Comparison of ENCODE assay signal across 34 cellular contexts in genomic region chr5:144403058-144403457, GRCh38.
"Had no signal": no experiment of that assay in that cellular context is flagged by ENCODE, and none has a peak within 500 bp of the region (broad histone marks: within the 10 kb centered on the region; RNA-seq: fewer than 3 reads in every experiment).

No MANE protein-coding gene starts in this region.

- H3K9me3 Mint-ChIP-seq: activated B cell treated with CpG ODN at 0.5 μM for 24 hours; activated CD4-positive, alpha-beta memory T cell treated with anti-CD3 and anti-CD28 coated beads, Interleukin-2, amount 10 ng/mL, durations not matched to agents 7 days and 5 days; activated CD4-positive, alpha-beta T cell treated with anti-CD3 and anti-CD28 coated beads, Interleukin-2, amount 10 ng/mL, durations not matched to agents 7 days and 5 days; activated naive CD4-positive, alpha-beta T cell treated with anti-CD3 and anti-CD28 coated beads, Interleukin-2, amount 50 U/mL, for 24 hours; activated naive CD8-positive, alpha-beta T cell treated with anti-CD3 and anti-CD28 coated beads, Interleukin-2, amount 10 ng/mL, durations not matched to agents 7 days and 5 days; activated naive CD8-positive, alpha-beta T cell treated with anti-CD3 and anti-CD28 coated beads, Interleukin-2, amount 50 U/mL, for 24 hours; activated T-helper 2 cell treated with anti-CD3 and anti-CD28 coated beads, Interferon-gamma antibody, Interleukin-2, Interleukin-4, amounts not matched to agents 10 μg/mL and 5 μg/mL and 100 μg/mL, durations not matched to agents 14 hours and 24 hours and 36 hours; T-helper 1 cell treated with Interleukin-12 subunit alpha and Interleukin-12 subunit beta and Interleukin-4 antibody, amounts not matched to agents 30 μg/mL and 1 μg/mL, for 36 hours; T-helper 2 cell treated with Interferon-gamma antibody and Interleukin-4, amounts not matched to agents 5 μg/mL and 100 μg/mL, for 36 hours had no signal

- H3K4me1 ChIP-seq: breast epithelium had no signal

- H3K27ac Mint-ChIP-seq: activated B cell treated with CpG ODN at 0.5 μM for 24 hours; activated CD4-positive, alpha-beta memory T cell treated with anti-CD3 and anti-CD28 coated beads, Interleukin-2, amount 10 ng/mL, durations not matched to agents 7 days and 5 days; activated CD4-positive, alpha-beta T cell treated with anti-CD3 and anti-CD28 coated beads, Interleukin-2, amount 10 ng/mL, durations not matched to agents 7 days and 5 days; activated CD8-positive, alpha-beta memory T cell treated with anti-CD3 and anti-CD28 coated beads, Interleukin-2, amount 10 ng/mL, durations not matched to agents 7 days and 5 days; activated CD8-positive, alpha-beta T cell treated with anti-CD3 and anti-CD28 coated beads, Interleukin-2, amount 10 ng/mL, durations not matched to agents 7 days and 5 days; activated naive CD4-positive, alpha-beta T cell treated with anti-CD3 and anti-CD28 coated beads, Interleukin-2, amount 50 U/mL, for 24 hours; activated naive CD8-positive, alpha-beta T cell; activated naive CD8-positive, alpha-beta T cell treated with anti-CD3 and anti-CD28 coated beads, Interleukin-2, amount 10 ng/mL, durations not matched to agents 7 days and 5 days; activated naive CD8-positive, alpha-beta T cell treated with anti-CD3 and anti-CD28 coated beads, Interleukin-2, amount 50 U/mL, for 24 hours; activated T-cell treated with anti-CD3 and anti-CD28 coated beads, Interleukin-2, amount 50 U/mL, for 24 hours; activated T-helper 2 cell treated with anti-CD3 and anti-CD28 coated beads, Interferon-gamma antibody, Interleukin-2, Interleukin-4, amounts not matched to agents 10 μg/mL and 5 μg/mL and 100 μg/mL, durations not matched to agents 14 hours and 24 hours and 36 hours; T-helper 1 cell treated with Interleukin-12 subunit alpha and Interleukin-12 subunit beta and Interleukin-4 antibody, amounts not matched to agents 30 μg/mL and 1 μg/mL, for 36 hours; T-helper 2 cell treated with Interferon-gamma antibody and Interleukin-4, amounts not matched to agents 5 μg/mL and 100 μg/mL, for 36 hours had no signal

- FAIRE-seq: astrocyte, colon, TTC549 had no signal

- H3K9me3 ChIP-seq: body of pancreas, breast epithelium had no signal

- H3K36me3 ChIP-seq: brain microvascular endothelial cell, breast epithelium had no signal

- H3K4me1 Mint-ChIP-seq: activated B cell treated with CpG ODN at 0.5 μM for 24 hours; activated CD4-positive, alpha-beta memory T cell treated with anti-CD3 and anti-CD28 coated beads, Interleukin-2, amount 10 ng/mL, durations not matched to agents 7 days and 5 days; activated CD4-positive, alpha-beta T cell treated with anti-CD3 and anti-CD28 coated beads, Interleukin-2, amount 10 ng/mL, durations not matched to agents 7 days and 5 days; activated CD8-positive, alpha-beta memory T cell treated with anti-CD3 and anti-CD28 coated beads, Interleukin-2, amount 10 ng/mL, durations not matched to agents 7 days and 5 days; activated naive CD4-positive, alpha-beta T cell treated with anti-CD3 and anti-CD28 coated beads, Interleukin-2, amount 10 ng/mL, durations not matched to agents 7 days and 5 days; activated naive CD4-positive, alpha-beta T cell treated with anti-CD3 and anti-CD28 coated beads, Interleukin-2, amount 50 U/mL, for 24 hours; activated naive CD8-positive, alpha-beta T cell treated with anti-CD3 and anti-CD28 coated beads, Interleukin-2, amount 10 ng/mL, durations not matched to agents 7 days and 5 days; activated naive CD8-positive, alpha-beta T cell treated with anti-CD3 and anti-CD28 coated beads, Interleukin-2, amount 50 U/mL, for 24 hours had no signal

- H3K27me3 ChIP-seq: body of pancreas, brain microvascular endothelial cell, breast epithelium had no signal

- H3K4me3 ChIP-seq: body of pancreas, breast epithelium had no signal

- H3K27ac ChIP-seq: brain microvascular endothelial cell, breast epithelium, VCaP had no signal

- H3K36me3 Mint-ChIP-seq: activated CD8-positive, alpha-beta memory T cell treated with anti-CD3 and anti-CD28 coated beads, Interleukin-2, amount 10 ng/mL, durations not matched to agents 7 days and 5 days; activated naive CD4-positive, alpha-beta T cell treated with anti-CD3 and anti-CD28 coated beads, Interleukin-2, amount 10 ng/mL, durations not matched to agents 7 days and 5 days; activated naive CD4-positive, alpha-beta T cell treated with anti-CD3 and anti-CD28 coated beads, Interleukin-2, amount 50 U/mL, for 24 hours; activated naive CD8-positive, alpha-beta T cell; activated naive CD8-positive, alpha-beta T cell treated with anti-CD3 and anti-CD28 coated beads, Interleukin-2, amount 10 ng/mL, durations not matched to agents 7 days and 5 days had no signal

- H3K27me3 Mint-ChIP-seq: activated B cell treated with CpG ODN at 0.5 μM for 24 hours; activated CD4-positive, alpha-beta memory T cell treated with anti-CD3 and anti-CD28 coated beads, Interleukin-2, amount 10 ng/mL, durations not matched to agents 7 days and 5 days; activated CD4-positive, alpha-beta T cell treated with anti-CD3 and anti-CD28 coated beads, Interleukin-2, amount 10 ng/mL, durations not matched to agents 7 days and 5 days; activated CD8-positive, alpha-beta memory T cell treated with anti-CD3 and anti-CD28 coated beads, Interleukin-2, amount 10 ng/mL, durations not matched to agents 7 days and 5 days; activated naive CD4-positive, alpha-beta T cell treated with anti-CD3 and anti-CD28 coated beads, Interleukin-2, amount 10 ng/mL, durations not matched to agents 7 days and 5 days; activated naive CD8-positive, alpha-beta T cell; activated naive CD8-positive, alpha-beta T cell treated with anti-CD3 and anti-CD28 coated beads, Interleukin-2, amount 50 U/mL, for 24 hours had no signal

- DNase-seq: activated B cell treated with CpG ODN at 0.5 μM for 24 hours; activated CD4-positive, alpha-beta memory T cell treated with anti-CD3 and anti-CD28 coated beads, Interleukin-2, amount 10 ng/mL, durations not matched to agents 7 days and 5 days; activated CD4-positive, alpha-beta T cell treated with anti-CD3 and anti-CD28 coated beads for 48 hours; activated CD4-positive, alpha-beta T cell treated with anti-CD3 and anti-CD28 coated beads, Interleukin-2, amount 10 ng/mL, durations not matched to agents 7 days and 5 days; activated CD4-positive, alpha-beta T cell treated with anti-CD3 and anti-CD28 coated beads, Interleukin-2, amount 50 U/mL, for 48 hours; activated CD4-positive, CD25-positive, alpha-beta regulatory T cell treated with anti-CD3 and anti-CD28 coated beads, Interleukin-2, amount 50 U/mL, for 72 hours; activated CD8-positive, alpha-beta memory T cell treated with anti-CD3 and anti-CD28 coated beads for 24 hours; activated CD8-positive, alpha-beta memory T cell treated with anti-CD3 and anti-CD28 coated beads, Interleukin-2, amount 10 ng/mL, durations not matched to agents 7 days and 5 days; activated CD8-positive, alpha-beta memory T cell treated with anti-CD3 and anti-CD28 coated beads, Interleukin-2, amount 50 U/mL, for 48 hours; activated CD8-positive, alpha-beta T cell treated with anti-CD3 and anti-CD28 coated beads, Interleukin-2, amount 10 ng/mL, durations not matched to agents 7 days and 5 days; activated effector memory CD4-positive, alpha-beta T cell treated with Interleukin-2 at 50 U/mL for 16 hours; activated gamma-delta T cell; activated naive CD4-positive, alpha-beta T cell treated with anti-CD3 and anti-CD28 coated beads, Interleukin-2, amount 10 ng/mL, durations not matched to agents 7 days and 5 days; activated naive CD4-positive, alpha-beta T cell treated with Interleukin-2 at 50 U/mL for 16 hours; activated naive CD8-positive, alpha-beta T cell treated with anti-CD3 and anti-CD28 coated beads, Interleukin-2, amount 10 ng/mL, durations not matched to agents 7 days and 5 days; activated naive CD8-positive, alpha-beta T cell treated with anti-CD3 and anti-CD28 coated beads, Interleukin-2, amount 50 U/mL, for 24 hours; activated T-cell treated with anti-CD3 and anti-CD28 coated beads, Interleukin-2, amount 50 U/mL, for 24 hours; activated T-cell treated with anti-CD3 and anti-CD28 coated beads, Interleukin-2, amount 50 U/mL, for 48 hours; aorta; body of pancreas; brain microvascular endothelial cell; central memory CD4-positive, alpha-beta T cell; T-helper 2 cell; T-helper 9 cell had no signal

- H3K4me3 Mint-ChIP-seq: activated B cell treated with CpG ODN at 0.5 μM for 24 hours; activated CD4-positive, alpha-beta memory T cell treated with anti-CD3 and anti-CD28 coated beads, Interleukin-2, amount 10 ng/mL, durations not matched to agents 7 days and 5 days; activated CD4-positive, alpha-beta T cell treated with anti-CD3 and anti-CD28 coated beads, Interleukin-2, amount 10 ng/mL, durations not matched to agents 7 days and 5 days; activated CD8-positive, alpha-beta memory T cell treated with anti-CD3 and anti-CD28 coated beads, Interleukin-2, amount 10 ng/mL, durations not matched to agents 7 days and 5 days; activated CD8-positive, alpha-beta T cell treated with anti-CD3 and anti-CD28 coated beads, Interleukin-2, amount 10 ng/mL, durations not matched to agents 7 days and 5 days; activated naive CD4-positive, alpha-beta T cell treated with anti-CD3 and anti-CD28 coated beads, Interleukin-2, amount 10 ng/mL, durations not matched to agents 7 days and 5 days; activated naive CD4-positive, alpha-beta T cell treated with anti-CD3 and anti-CD28 coated beads, Interleukin-2, amount 50 U/mL, for 24 hours; activated naive CD8-positive, alpha-beta T cell; activated naive CD8-positive, alpha-beta T cell treated with anti-CD3 and anti-CD28 coated beads, Interleukin-2, amount 10 ng/mL, durations not matched to agents 7 days and 5 days; activated naive CD8-positive, alpha-beta T cell treated with anti-CD3 and anti-CD28 coated beads, Interleukin-2, amount 50 U/mL, for 24 hours; activated T-cell treated with anti-CD3 and anti-CD28 coated beads, Interleukin-2, amount 50 U/mL, for 24 hours; T-helper 1 cell treated with Interleukin-12 subunit alpha and Interleukin-12 subunit beta and Interleukin-4 antibody, amounts not matched to agents 30 μg/mL and 1 μg/mL, for 36 hours; T-helper 2 cell treated with Interferon-gamma antibody and Interleukin-4, amounts not matched to agents 5 μg/mL and 100 μg/mL, for 36 hours had no signal
